In genomic region chr7:76514926-76515325, GRCh38 we compare ENCODE assay signal across 1 cellular context.
TF ChIP-seq lines count a peak whose summit lies in the region.

No MANE protein-coding gene starts in this region.

TF ChIP-seq in HepG2, 621 proteins besides CTCF, POLR2A, EP300 and RAD21:
- TF ChIP-seq BHLHE40 (IDR thresholded peaks at IDR 0.05; ENCODE audit: low read length), result peak; percentile 60
- TF ChIP-seq, protein P1, sequence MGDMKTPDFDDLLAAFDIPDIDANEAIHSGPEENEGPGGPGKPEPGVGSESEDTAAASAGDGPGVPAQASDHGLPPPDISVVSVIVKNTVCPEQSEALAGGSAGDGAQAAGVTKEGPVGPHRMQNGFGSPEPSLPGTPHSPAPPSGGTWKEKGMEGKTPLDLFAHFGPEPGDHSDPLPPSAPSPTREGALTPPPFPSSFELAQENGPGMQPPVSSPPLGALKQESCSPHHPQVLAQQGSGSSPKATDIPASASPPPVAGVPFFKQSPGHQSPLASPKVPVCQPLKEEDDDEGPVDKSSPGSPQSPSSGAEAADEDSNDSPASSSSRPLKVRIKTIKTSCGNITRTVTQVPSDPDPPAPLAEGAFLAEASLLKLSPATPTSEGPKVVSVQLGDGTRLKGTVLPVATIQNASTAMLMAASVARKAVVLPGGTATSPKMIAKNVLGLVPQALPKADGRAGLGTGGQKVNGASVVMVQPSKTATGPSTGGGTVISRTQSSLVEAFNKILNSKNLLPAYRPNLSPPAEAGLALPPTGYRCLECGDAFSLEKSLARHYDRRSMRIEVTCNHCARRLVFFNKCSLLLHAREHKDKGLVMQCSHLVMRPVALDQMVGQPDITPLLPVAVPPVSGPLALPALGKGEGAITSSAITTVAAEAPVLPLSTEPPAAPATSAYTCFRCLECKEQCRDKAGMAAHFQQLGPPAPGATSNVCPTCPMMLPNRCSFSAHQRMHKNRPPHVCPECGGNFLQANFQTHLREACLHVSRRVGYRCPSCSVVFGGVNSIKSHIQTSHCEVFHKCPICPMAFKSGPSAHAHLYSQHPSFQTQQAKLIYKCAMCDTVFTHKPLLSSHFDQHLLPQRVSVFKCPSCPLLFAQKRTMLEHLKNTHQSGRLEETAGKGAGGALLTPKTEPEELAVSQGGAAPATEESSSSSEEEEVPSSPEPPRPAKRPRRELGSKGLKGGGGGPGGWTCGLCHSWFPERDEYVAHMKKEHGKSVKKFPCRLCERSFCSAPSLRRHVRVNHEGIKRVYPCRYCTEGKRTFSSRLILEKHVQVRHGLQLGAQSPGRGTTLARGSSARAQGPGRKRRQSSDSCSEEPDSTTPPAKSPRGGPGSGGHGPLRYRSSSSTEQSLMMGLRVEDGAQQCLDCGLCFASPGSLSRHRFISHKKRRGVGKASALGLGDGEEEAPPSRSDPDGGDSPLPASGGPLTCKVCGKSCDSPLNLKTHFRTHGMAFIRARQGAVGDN (CRISPR knock-in tag; IDR thresholded peaks at IDR 0.05), result peak; percentile 54
- TF ChIP-seq, protein P2, sequence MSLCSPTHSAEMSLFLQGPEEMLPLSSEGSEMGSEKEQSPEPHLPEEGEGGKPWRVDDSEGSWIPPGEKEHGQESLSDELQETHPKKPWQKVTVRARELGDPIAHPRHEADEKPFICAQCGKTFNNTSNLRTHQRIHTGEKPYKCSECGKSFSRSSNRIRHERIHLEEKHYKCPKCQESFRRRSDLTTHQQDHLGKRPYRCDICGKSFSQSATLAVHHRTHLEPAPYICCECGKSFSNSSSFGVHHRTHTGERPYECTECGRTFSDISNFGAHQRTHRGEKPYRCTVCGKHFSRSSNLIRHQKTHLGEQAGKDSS (CRISPR knock-in tag; IDR thresholded peaks at IDR 0.05; ENCODE audit: borderline replicate concordance, low read depth), result no peak
- TF ChIP-seq ARNTL (CRISPR knock-in tag; IDR thresholded peaks at IDR 0.05), result 0 out of 2 replicates have a peak, but pooled peaks have one; percentile 32
- 0 out of 2 replicates have a peak, but pooled peaks have one; percentile 19 for TF ChIP-seq TFDP1 (CRISPR knock-in tag; IDR thresholded peaks at IDR 0.05; ENCODE audit: borderline replicate concordance)
- TF ChIP-seq NR2F6 (IDR thresholded peaks at IDR 0.05), result no peak
- 0 out of 2 replicates have a peak, but pooled peaks have one; percentile 20 for TF ChIP-seq NR2F6 (CRISPR knock-in tag; IDR thresholded peaks at IDR 0.05)
- TF ChIP-seq, protein P3, sequence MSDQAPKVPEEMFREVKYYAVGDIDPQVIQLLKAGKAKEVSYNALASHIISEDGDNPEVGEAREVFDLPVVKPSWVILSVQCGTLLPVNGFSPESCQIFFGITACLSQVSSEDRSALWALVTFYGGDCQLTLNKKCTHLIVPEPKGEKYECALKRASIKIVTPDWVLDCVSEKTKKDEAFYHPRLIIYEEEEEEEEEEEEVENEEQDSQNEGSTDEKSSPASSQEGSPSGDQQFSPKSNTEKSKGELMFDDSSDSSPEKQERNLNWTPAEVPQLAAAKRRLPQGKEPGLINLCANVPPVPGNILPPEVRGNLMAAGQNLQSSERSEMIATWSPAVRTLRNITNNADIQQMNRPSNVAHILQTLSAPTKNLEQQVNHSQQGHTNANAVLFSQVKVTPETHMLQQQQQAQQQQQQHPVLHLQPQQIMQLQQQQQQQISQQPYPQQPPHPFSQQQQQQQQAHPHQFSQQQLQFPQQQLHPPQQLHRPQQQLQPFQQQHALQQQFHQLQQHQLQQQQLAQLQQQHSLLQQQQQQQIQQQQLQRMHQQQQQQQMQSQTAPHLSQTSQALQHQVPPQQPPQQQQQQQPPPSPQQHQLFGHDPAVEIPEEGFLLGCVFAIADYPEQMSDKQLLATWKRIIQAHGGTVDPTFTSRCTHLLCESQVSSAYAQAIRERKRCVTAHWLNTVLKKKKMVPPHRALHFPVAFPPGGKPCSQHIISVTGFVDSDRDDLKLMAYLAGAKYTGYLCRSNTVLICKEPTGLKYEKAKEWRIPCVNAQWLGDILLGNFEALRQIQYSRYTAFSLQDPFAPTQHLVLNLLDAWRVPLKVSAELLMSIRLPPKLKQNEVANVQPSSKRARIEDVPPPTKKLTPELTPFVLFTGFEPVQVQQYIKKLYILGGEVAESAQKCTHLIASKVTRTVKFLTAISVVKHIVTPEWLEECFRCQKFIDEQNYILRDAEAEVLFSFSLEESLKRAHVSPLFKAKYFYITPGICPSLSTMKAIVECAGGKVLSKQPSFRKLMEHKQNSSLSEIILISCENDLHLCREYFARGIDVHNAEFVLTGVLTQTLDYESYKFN (CRISPR knock-in tag; conservative IDR thresholded peaks at IDR 0.05), result no peak
- TF ChIP-seq ATRX (CRISPR knock-in tag; IDR thresholded peaks at IDR 0.05; ENCODE audit: borderline replicate concordance), result no peak
TF ChIP-seq in HepG2: peak in this region for 5.
